Comparison of ENCODE assay signal across 9 cellular contexts in genomic region chr3:41180396-41180795, GRCh38.
"Had no signal": no experiment of that assay in that cellular context is flagged by ENCODE, and none has a peak within 500 bp of the region (broad histone marks: within the 10 kb centered on the region; RNA-seq: fewer than 3 reads in every experiment).

No MANE protein-coding gene starts in this region.

- FAIRE-seq: H1, H54, HTR-8/SVneo, K562 had no signal

- ATAC-seq: GM23338, HCT116, K562 had no signal

- H3K4me3 ChIP-seq: GM23338, K562 had no signal

- H3K4me2 ChIP-seq: GM23338 had no signal

- DNase-seq: H9, HFFc6, IMR-90 had no signal
